Comparison of ENCODE assay signal across 15 cellular contexts in genomic region chr20:11231742-11232141, GRCh38.
"Had no signal": no experiment of that assay in that cellular context is flagged by ENCODE, and none has a peak within 500 bp of the region (broad histone marks: within the 10 kb centered on the region; RNA-seq: fewer than 3 reads in every experiment).

No MANE protein-coding gene starts in this region.

- H3K4me1 Mint-ChIP-seq: naive thymus-derived CD4-positive, alpha-beta T cell had no signal

- H3K27me3 ChIP-seq: gastrocnemius medialis, hepatocyte, suprapubic skin had no signal

- H3K27me3 Mint-ChIP-seq: naive thymus-derived CD4-positive, alpha-beta T cell had no signal

- H3K36me3 Mint-ChIP-seq: naive thymus-derived CD4-positive, alpha-beta T cell; WTC11 had no signal

- H3K4me1 ChIP-seq: psoas muscle had no signal

- H3K27ac ChIP-seq: gastrocnemius medialis, hepatocyte, psoas muscle, suprapubic skin had no signal

- H3K79me2 ChIP-seq: hepatocyte had no signal

- DNase-seq: activated CD4-positive, alpha-beta T cell treated with anti-CD3 and anti-CD28 coated beads for 48 hours; activated CD8-positive, alpha-beta memory T cell treated with anti-CD3 and anti-CD28 coated beads, Interleukin-2, amount 50 U/mL, for 48 hours; activated CD8-positive, alpha-beta T cell treated with anti-CD3 and anti-CD28 coated beads, Interleukin-2, amount 10 ng/mL, durations not matched to agents 7 days and 5 days; activated naive CD4-positive, alpha-beta T cell; aorta; gastrocnemius medialis; kidney glomerular epithelial cell; naive thymus-derived CD4-positive, alpha-beta T cell; psoas muscle; stimulated activated CD4-positive, alpha-beta T cell treated with anti-CD3 and anti-CD28 coated beads, Interleukin-12 subunit alpha, Interleukin-12 subunit beta, amount 100 ng/mL, for 4 hours; stimulated activated naive CD4-positive, alpha-beta T cell treated with Interleukin-2 at 50 U/mL for 16 hours had no signal

- H3K9me3 ChIP-seq: gastrocnemius medialis, psoas muscle, suprapubic skin had no signal

- H3K36me3 ChIP-seq: gastrocnemius medialis, suprapubic skin had no signal

- H3K4me3 ChIP-seq: gastrocnemius medialis, hepatocyte, psoas muscle, suprapubic skin had no signal

- H3K9me3 Mint-ChIP-seq: T-helper 1 cell treated with Interleukin-12 subunit alpha and Interleukin-12 subunit beta and Interleukin-4 antibody, amounts not matched to agents 30 μg/mL and 1 μg/mL, for 36 hours; WTC11 had no signal

- H3K4me2 ChIP-seq: hepatocyte had no signal

- ATAC-seq: activated CD8-positive, alpha-beta T cell treated with anti-CD3 and anti-CD28 coated beads, Interleukin-2, amount 10 ng/mL, durations not matched to agents 7 days and 5 days; gastrocnemius medialis; naive thymus-derived CD4-positive, alpha-beta T cell; psoas muscle; WTC11 had no signal

- H3K27ac Mint-ChIP-seq: activated CD8-positive, alpha-beta T cell treated with anti-CD3 and anti-CD28 coated beads, Interleukin-2, amount 10 ng/mL, durations not matched to agents 7 days and 5 days; naive thymus-derived CD4-positive, alpha-beta T cell; T-helper 1 cell treated with Interleukin-12 subunit alpha and Interleukin-12 subunit beta and Interleukin-4 antibody, amounts not matched to agents 30 μg/mL and 1 μg/mL, for 36 hours; WTC11 had no signal

- H2AFZ ChIP-seq: hepatocyte had no signal

- H3K4me3 Mint-ChIP-seq: activated CD8-positive, alpha-beta T cell treated with anti-CD3 and anti-CD28 coated beads, Interleukin-2, amount 10 ng/mL, durations not matched to agents 7 days and 5 days; naive thymus-derived CD4-positive, alpha-beta T cell; T-helper 1 cell treated with Interleukin-12 subunit alpha and Interleukin-12 subunit beta and Interleukin-4 antibody, amounts not matched to agents 30 μg/mL and 1 μg/mL, for 36 hours; WTC11 had no signal
